In genomic region chr6:34242252-34243130, GRCh38 we compare ENCODE assay signal across 1 cellular context.
TF ChIP-seq lines count a peak whose summit lies in the region.

No MANE protein-coding gene starts in this region.

TF ChIP-seq in HCT116, 20 proteins besides CTCF, POLR2A, EP300 and RAD21 (continued from another document):
- TF ChIP-seq YY1 (IDR thresholded peaks at IDR 0.05; ENCODE audit: extremely low read depth, insufficient replicate concordance, low read depth, low read length) (peak; percentile 24), EZH2phosphoT487 (IDR thresholded peaks at IDR 0.05; ENCODE audit: borderline replicate concordance) (no peak), POLR2AphosphoS5 (IDR thresholded peaks at IDR 0.05; ENCODE audit: low read depth, low read length) (peak; percentile 12; the same call in 1 of the 2 replicates)
TF ChIP-seq in HCT116: peak in this region for 2.
